Comparison of ENCODE assay signal across 13 cellular contexts in the genomic region with DNA sequence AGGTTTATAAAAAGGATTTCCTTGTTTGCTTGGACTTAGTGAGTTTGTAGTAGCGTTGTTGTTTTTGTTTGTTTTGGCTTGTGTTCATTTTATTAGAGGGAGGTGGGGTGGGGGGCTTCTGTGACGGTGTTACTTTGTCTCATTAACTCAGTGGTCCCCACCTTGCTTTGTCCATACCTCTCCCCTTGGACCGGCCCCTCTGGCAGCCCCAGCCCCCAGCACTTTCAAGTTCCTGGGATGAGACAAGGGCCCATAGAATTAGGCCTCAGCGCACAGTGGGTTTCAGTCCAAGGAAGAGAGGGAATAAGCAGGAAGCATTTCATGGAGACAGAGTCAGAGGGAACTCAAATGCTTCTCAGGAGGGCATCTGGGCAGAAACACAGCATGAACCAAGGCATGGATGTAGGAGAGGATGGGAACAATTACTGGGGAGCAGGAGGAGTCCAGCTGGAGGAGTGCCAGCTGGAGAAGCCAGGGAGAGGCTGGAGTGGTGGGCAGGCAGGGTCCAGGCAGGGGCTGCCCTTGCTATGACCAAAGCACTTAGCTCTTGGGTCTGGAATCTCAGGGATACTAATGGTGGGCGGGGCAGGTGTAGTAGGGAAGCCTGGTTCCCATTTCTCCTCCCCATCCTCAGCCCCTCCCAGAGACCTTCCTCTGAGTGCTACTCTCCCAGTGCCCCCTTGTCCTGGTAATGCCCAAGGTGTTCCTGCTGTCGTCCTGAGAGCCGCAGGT. TPM values are rescaled to one million over a fixed set of nuclear protein-coding genes. Genes with fewer than 3 reads are reported as not detected.
DNase-seq lines count a peak whose midpoint lies in the region; ATAC-seq and TF ChIP-seq lines count a peak whose summit lies in the region.
"Had no signal": no experiment of that assay in that cellular context is flagged by ENCODE, and none has a peak within 500 bp of the region (broad histone marks: within the 10 kb centered on the region; RNA-seq: fewer than 3 reads in every experiment).

No MANE protein-coding gene starts in this region.

- no peak overlapping the region for H2BK5ac ChIP-seq in IMR-90 (ENCODE audit: low read depth, low read length, poor library complexity, severe bottlenecking)

- H2BK20ac ChIP-seq in IMR-90 (ENCODE audit: low read depth, low read length) = no peak overlapping the region

- CTCF ChIA-PET in IMR-90 (lab: Yijun Ruan, JAX) = interaction anchor here (0.8 to 2.6 kb wide), 2 partner anchors 34 to 46 kb away, joined by 3 to 35 read pairs; no protein-coding TSS in a partner anchor

- no peak for TF ChIP-seq POLR2A in IMR-90 (IDR thresholded peaks at IDR 0.05; ENCODE audit: low read depth, low read length)

- intact Hi-C loops in IMR-90 (cut with micrococcal nuclease) = loop anchor here (2.0 to 5.0 kb wide), 2 partner anchors 109 to 214 kb away; no protein-coding TSS in a partner anchor

- no peak overlapping the region for H3K27ac Mint-ChIP-seq in stimulated activated memory B cell treated with anti-CD40 and anti-IgM and Interleukin-4, amounts not matched to agents 10 μg/mL and 1 μg/mL and 100 μg/mL, for 72 hours
- H3K27ac Mint-ChIP-seq: IgD-negative memory B cell had no signal

- no TSS peak for BruUV-seq in IMR-90 (replicated peaks; lab: Mats Ljungman, UMichigan)

- peaks cover 44% of the 10 kb centered on the region for H3K27me3 Mint-ChIP-seq in stimulated activated memory B cell treated with anti-CD40 and anti-IgM and Interleukin-4, amounts not matched to agents 10 μg/mL and 1 μg/mL and 100 μg/mL, for 72 hours

- no peak overlapping the region for H3K4me3 ChIP-seq in IMR-90 (ENCODE audit: insufficient read depth, low read depth, low read length)

- H3K4me3 Mint-ChIP-seq in stimulated activated memory B cell treated with anti-CD40 and anti-IgM and Interleukin-4, amounts not matched to agents 10 μg/mL and 1 μg/mL and 100 μg/mL, for 72 hours = no peak overlapping the region
- H3K4me3 Mint-ChIP-seq: IgD-negative memory B cell had no signal

- POLR2A ChIA-PET in IMR-90 (lab: Charles Lee; ENCODE audit: unreplicated experiment) = no interaction called here

- peaks cover 26% of the 10 kb centered on the region; the same call in 1 of the 2 replicates for H3K27me3 ChIP-seq in IMR-90 (ENCODE audit: control insufficient read depth, insufficient read depth, low read length)

- no peaks in the 10 kb centered on the region for H3K79me1 ChIP-seq in IMR-90 (ENCODE audit: low read depth in 1 of 2, low read length in 2 of 2)

- no peak overlapping the region for H3K4me2 ChIP-seq in IMR-90 (ENCODE audit: low read depth, low read length)

- H3K4ac ChIP-seq in IMR-90 (ENCODE audit: low read depth, low read length) = no peak overlapping the region

- no peaks in the 10 kb centered on the region for H3K36me3 Mint-ChIP-seq in stimulated activated memory B cell treated with anti-CD40 and anti-IgM and Interleukin-4, amounts not matched to agents 10 μg/mL and 1 μg/mL and 100 μg/mL, for 72 hours
- H3K36me3 Mint-ChIP-seq: IgD-negative memory B cell had no signal

- no peak overlapping the region for H3K9ac ChIP-seq in IMR-90 (ENCODE audit: low read depth, low read length)

- no peak overlapping the region for H4K91ac ChIP-seq in IMR-90 (ENCODE audit: insufficient read depth, low read depth, low read length)

- no peak overlapping the region for H2AK9ac ChIP-seq in IMR-90 (replicated peaks; ENCODE audit: low read depth, low read length, poor library complexity)

- no peak overlapping the region for H2BK15ac ChIP-seq in IMR-90 (ENCODE audit: low read depth, low read length)

- H2BK120ac ChIP-seq in IMR-90 (ENCODE audit: low read depth, low read length) = no peak overlapping the region

- no peaks in the 10 kb centered on the region for H4K20me1 ChIP-seq in IMR-90 (ENCODE audit: insufficient read depth, low read length)

- H3K9me1 ChIP-seq in IMR-90 (ENCODE audit: insufficient read depth, low read length) = peaks cover 3% of the 10 kb centered on the region; the same call in 1 of the 2 replicates

- H2AFZ ChIP-seq in IMR-90 (replicated peaks; ENCODE audit: low read length, poor library complexity) = peak overlapping the region; percentile 68

- no peak overlapping the region for H2AK5ac ChIP-seq in IMR-90 (ENCODE audit: low read depth, low read length)

- no peak overlapping the region for H3K18ac ChIP-seq in IMR-90 (ENCODE audit: low read depth, low read length)

- DNase-seq in IMR-90 = no peak
- no peak for DNase-seq in caudate nucleus (lab: John Stamatoyannopoulos, UW)
- peak; percentile 68 for DNase-seq in mesenteric fat pad (ENCODE audit: low spot score)
- peak; percentile 35 for DNase-seq in ureter (ENCODE audit: low spot score)
- DNase-seq in DMS114 treated with DMSO at 0.1 percent for 48 hours (lab: John Stamatoyannopoulos, UW; ENCODE audit: unreplicated experiment) = no peak
- DNase-seq: NCI-H1048, NCI-H1436 treated with DMSO at 0.1 percent for 48 hours had no signal

- no peaks in the 10 kb centered on the region for H3K4me1 ChIP-seq in IMR-90 (ENCODE audit: control insufficient read depth, insufficient read depth, low read length)

- H4K8ac ChIP-seq in IMR-90 (ENCODE audit: low read depth in 2 of 2, low read length in 2 of 2) = no peak overlapping the region

- no peak overlapping the region for H3K56ac ChIP-seq in IMR-90 (ENCODE audit: extremely low read depth, insufficient read depth, low read length)

- no peaks in the 10 kb centered on the region for H3K9me3 Mint-ChIP-seq in stimulated activated memory B cell treated with anti-CD40 and anti-IgM and Interleukin-4, amounts not matched to agents 10 μg/mL and 1 μg/mL and 100 μg/mL, for 72 hours
- H3K9me3 Mint-ChIP-seq: IgD-negative memory B cell had no signal

- no peaks in the 10 kb centered on the region for H3K9me3 ChIP-seq in IMR-90 (ENCODE audit: control insufficient read depth, insufficient read depth, low read length)

- no peak overlapping the region for H4K5ac ChIP-seq in IMR-90 (ENCODE audit: low read depth, low read length)

- no peak for TF ChIP-seq CTCF in IMR-90 (conservative IDR thresholded peaks at IDR 0.05; ENCODE audit: low read depth, low read length)

- in situ Hi-C loops in IMR-90 (cut with MboI; ENCODE audit: low sequenced_read_pairs) = no loop called here

- dilution Hi-C loops in IMR-90 (cut with HindIII; ENCODE audit: low sequenced_read_pairs, unreplicated experiment) = no loop called here

- no peak overlapping the region for H3K27ac ChIP-seq in IMR-90 (ENCODE audit: insufficient read depth, low read length)
- H3K27ac ChIP-seq in caudate nucleus (ENCODE audit: low read depth, low read length) = peak overlapping the region; percentile 18

- TF ChIP-seq RAD21 in IMR-90 (IDR thresholded peaks at IDR 0.05; ENCODE audit: low read length) = no peak

- H3K14ac ChIP-seq in IMR-90 (replicated peaks; ENCODE audit: low read depth, low read length) = no peak overlapping the region

- 20% methylated on average over 1 of the region's 7 CpGs; no CpG with 5 or more reads in 1 of the 2 experiments for WGBS in IMR-90 (ENCODE audit: extremely low coverage in 2 of 2, insufficient read length in 1 of 2), 2 experiments

- H3K4me1 Mint-ChIP-seq in stimulated activated memory B cell treated with anti-CD40 and anti-IgM and Interleukin-4, amounts not matched to agents 10 μg/mL and 1 μg/mL and 100 μg/mL, for 72 hours = no peaks in the 10 kb centered on the region
- H3K4me1 Mint-ChIP-seq: IgD-negative memory B cell had no signal

- no peak for ATAC-seq in IMR-90 (ENCODE audit: low read depth)
- ATAC-seq in HG02763 (IDR thresholded peaks at IDR 0.05; ENCODE audit: unreplicated experiment) = no peak
- no peak for ATAC-seq in stimulated activated memory B cell treated with anti-CD40 and anti-IgM and Interleukin-4, amounts not matched to agents 10 μg/mL and 1 μg/mL and 100 μg/mL, for 72 hours

- no peaks in the 10 kb centered on the region for H3K36me3 ChIP-seq in IMR-90 (ENCODE audit: control insufficient read depth, insufficient read depth, low read length)

- H3K23ac ChIP-seq in IMR-90 (ENCODE audit: low read depth, low read length) = no peak overlapping the region

TF ChIP-seq in IMR-90, 13 proteins besides CTCF, POLR2A, EP300 and RAD21 (continues in another document):
- no peak for TF ChIP-seq RFX5 (IDR thresholded peaks at IDR 0.05; ENCODE audit: low read depth, low read length)
- TF ChIP-seq CHD1 (IDR thresholded peaks at IDR 0.05; ENCODE audit: low read depth, low read length) = no peak
- no peak for TF ChIP-seq MXI1 (IDR thresholded peaks at IDR 0.05; ENCODE audit: borderline replicate concordance, low read depth, low read length)
- no peak for TF ChIP-seq NFE2L2 (IDR thresholded peaks at IDR 0.05; ENCODE audit: low read depth, low read length)
- TF ChIP-seq, protein P1, sequence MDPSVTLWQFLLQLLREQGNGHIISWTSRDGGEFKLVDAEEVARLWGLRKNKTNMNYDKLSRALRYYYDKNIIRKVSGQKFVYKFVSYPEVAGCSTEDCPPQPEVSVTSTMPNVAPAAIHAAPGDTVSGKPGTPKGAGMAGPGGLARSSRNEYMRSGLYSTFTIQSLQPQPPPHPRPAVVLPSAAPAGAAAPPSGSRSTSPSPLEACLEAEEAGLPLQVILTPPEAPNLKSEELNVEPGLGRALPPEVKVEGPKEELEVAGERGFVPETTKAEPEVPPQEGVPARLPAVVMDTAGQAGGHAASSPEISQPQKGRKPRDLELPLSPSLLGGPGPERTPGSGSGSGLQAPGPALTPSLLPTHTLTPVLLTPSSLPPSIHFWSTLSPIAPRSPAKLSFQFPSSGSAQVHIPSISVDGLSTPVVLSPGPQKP (IDR thresholded peaks at IDR 0.05; ENCODE audit: borderline replicate concordance, low read depth, low read length) = no peak
- no peak for TF ChIP-seq BHLHE40 (IDR thresholded peaks at IDR 0.05; ENCODE audit: low read depth, low read length)
- no peak for TF ChIP-seq SMC3 (IDR thresholded peaks at IDR 0.05; ENCODE audit: low read depth, low read length)
- TF ChIP-seq, protein P2, sequence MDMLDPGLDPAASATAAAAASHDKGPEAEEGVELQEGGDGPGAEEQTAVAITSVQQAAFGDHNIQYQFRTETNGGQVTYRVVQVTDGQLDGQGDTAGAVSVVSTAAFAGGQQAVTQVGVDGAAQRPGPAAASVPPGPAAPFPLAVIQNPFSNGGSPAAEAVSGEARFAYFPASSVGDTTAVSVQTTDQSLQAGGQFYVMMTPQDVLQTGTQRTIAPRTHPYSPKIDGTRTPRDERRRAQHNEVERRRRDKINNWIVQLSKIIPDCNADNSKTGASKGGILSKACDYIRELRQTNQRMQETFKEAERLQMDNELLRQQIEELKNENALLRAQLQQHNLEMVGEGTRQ (IDR thresholded peaks at IDR 0.05; ENCODE audit: low read depth, low read length) = no peak

RNA-seq across cellular contexts. Expression of a gene that starts 23.5 kb away (rescaled TPM):
- not detected in 2 replicates for total RNA-seq in IMR-90 (2012; rRNA removed)
- 0.10 TPM in 1 of 2 replicates, not detected in the other for polyA plus RNA-seq in IMR-90 (2012; rRNA removed)
- 0.06 and 0.14 TPM in 2 replicates for polyA plus RNA-seq in IMR-90 (2012; cell fraction: cytosol; rRNA removed)
- 0.05 TPM in 1 of 2 replicates, not detected in the other for polyA plus RNA-seq in IMR-90 (2012; cell fraction: nucleus; rRNA removed; ENCODE audit: low replicate concordance)
- not detected for total RNA-seq in mesenteric fat pad
- total RNA-seq in ureter = 0.36 TPM
- total RNA-seq: MCF 10A had no signal
- polyA plus RNA-seq: AG04450, IgD-negative memory B cell had no signal

RNA-seq across cellular contexts. Expression of a gene that starts 43.3 kb away (rescaled TPM):
- not detected in 2 replicates for total RNA-seq in IMR-90 (2012; rRNA removed)
- polyA plus RNA-seq in IMR-90 (2012; rRNA removed) = not detected in 2 replicates
- 0.02 TPM in 1 of 2 replicates, not detected in the other for polyA plus RNA-seq in IMR-90 (2012; cell fraction: cytosol; rRNA removed)
- not detected in 2 replicates for polyA plus RNA-seq in IMR-90 (2012; cell fraction: nucleus; rRNA removed; ENCODE audit: low replicate concordance)
- 116 TPM for total RNA-seq in mesenteric fat pad
- 9.4 TPM for total RNA-seq in ureter
- total RNA-seq: MCF 10A, OCI-LY7 had no signal
- polyA plus RNA-seq: AG04450, IgD-negative memory B cell had no signal

Comparison
In these comparisons a context has a peak if more than half of its experiments do, and no peak if none do; other contexts are left out.
1. DNase-seq: peak in mesenteric fat pad (single experiment) and ureter (single experiment); none in IMR-90 (single experiment), caudate nucleus (0 of 61) and DMS114 treated with DMSO at 0.1 percent for 48 hours (single experiment).
2. RNA of a gene that starts 43.3 kb away (total RNA-seq): 116 TPM in mesenteric fat pad (single experiment); 9.4 TPM in ureter (single experiment) and not detected in IMR-90; every median in the first group is over 10 times any median in the second.